ENCODE assay signal across 13 cellular contexts in the genomic region with DNA sequence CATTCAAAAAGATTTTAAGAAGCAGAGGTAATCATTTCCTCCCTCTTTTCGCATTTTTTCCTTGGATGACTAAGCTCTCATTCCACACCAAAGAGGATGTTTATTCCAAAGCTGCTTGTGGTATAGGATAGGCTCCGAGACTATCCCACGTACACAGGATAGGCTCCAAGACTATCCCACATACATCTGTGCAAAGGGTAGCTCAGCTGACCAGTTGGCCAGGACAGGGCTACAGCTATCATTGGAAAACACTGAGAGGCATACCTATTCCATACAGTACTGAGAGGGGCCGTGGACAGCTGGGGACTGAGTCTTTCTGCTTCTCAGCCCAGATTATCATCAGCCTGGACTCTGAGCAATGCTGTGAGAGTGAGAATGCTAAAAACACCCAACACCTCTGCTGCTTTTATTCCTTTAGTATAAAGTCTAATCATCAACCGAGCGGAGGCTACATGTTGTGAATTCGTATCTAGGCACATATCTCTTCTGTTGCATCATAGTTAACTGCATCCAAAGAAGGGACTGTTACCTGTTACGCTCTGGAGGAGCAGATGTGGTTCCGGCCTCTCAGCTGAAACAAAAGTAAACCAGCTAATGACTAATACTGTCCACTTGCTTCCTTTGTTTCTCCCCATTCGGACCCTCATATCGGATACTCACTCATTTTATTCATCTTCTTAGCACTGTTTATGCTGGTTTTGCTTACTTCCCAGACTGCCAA.
DNase-seq lines count a peak whose midpoint lies in the region; ATAC-seq and TF ChIP-seq lines count a peak whose summit lies in the region.
"Had no signal": no experiment of that assay in that cellular context is flagged by ENCODE, and none has a peak within 500 bp of the region (broad histone marks: within the 10 kb centered on the region; RNA-seq: fewer than 3 reads in every experiment).

No MANE protein-coding gene starts in this region.

- H2BK12ac ChIP-seq in trophoblast cell (ENCODE audit: low read length): no peak overlapping the region

- H3K36me3 Mint-ChIP-seq in activated naive CD4-positive, alpha-beta T cell treated with anti-CD3 and anti-CD28 coated beads, Interleukin-2, amount 50 U/mL, for 72 hours: peaks cover 14 to 21% of the 10 kb centered on the region in 2 donors

- H2AK5ac ChIP-seq in trophoblast cell (ENCODE audit: low read length): no peak overlapping the region

- H3K4me1 ChIP-seq in trophoblast cell (ENCODE audit: control insufficient read depth in 1 of 2, insufficient read depth in 2 of 2, low read length in 2 of 2): peaks cover 0 to 5% of the 10 kb centered on the region in 2 experiments

- no peak overlapping the region for H2BK120ac ChIP-seq in trophoblast cell (ENCODE audit: insufficient read depth, low read length, poor library complexity)

- H3K9me3 ChIP-seq in trophoblast cell (ENCODE audit: insufficient read depth, low read depth, low read length): peaks cover 4% of the 10 kb centered on the region

- no peak overlapping the region for H3K27ac Mint-ChIP-seq in activated naive CD4-positive, alpha-beta T cell treated with anti-CD3 and anti-CD28 coated beads, Interleukin-2, amount 50 U/mL, for 72 hours

- no peak overlapping the region for H4K8ac ChIP-seq in trophoblast cell (ENCODE audit: low read depth, low read length)

- H2AFZ ChIP-seq in trophoblast cell (ENCODE audit: insufficient read depth, low read length, poor library complexity): no peak overlapping the region

- no peak overlapping the region for H3K18ac ChIP-seq in trophoblast cell (ENCODE audit: low read length)

- peak overlapping the region; percentile 20 for H3K14ac ChIP-seq in trophoblast cell (ENCODE audit: low read length)

- H4K12ac ChIP-seq in trophoblast cell (ENCODE audit: low read depth, low read length): no peak overlapping the region

- H3K36me3 ChIP-seq in trophoblast cell (ENCODE audit: control insufficient read depth in 1 of 2, insufficient read depth in 2 of 2, low read length in 2 of 2): no peaks in the 10 kb centered on the region

- H3K4me2 ChIP-seq in trophoblast cell (ENCODE audit: low read length): no peak overlapping the region

- H3K4me3 ChIP-seq in trophoblast cell (ENCODE audit: low read depth, low read length): no peak overlapping the region

- no peak overlapping the region for H2BK5ac ChIP-seq in trophoblast cell (ENCODE audit: low read depth, low read length, poor library complexity)

- peak; percentile 75 for DNase-seq in GM04504 (ENCODE audit: low read depth)
- DNase-seq in fibroblast of gingiva (ENCODE audit: low read depth): peak; percentile 85
- peak; percentile 58 to 76 for DNase-seq in trophoblast cell
- no peak for DNase-seq in GOT3 (lab: John Stamatoyannopoulos, UW)
- no peak for DNase-seq in activated naive CD4-positive, alpha-beta T cell treated with anti-CD3 and anti-CD28 coated beads, Interleukin-2, amount 50 U/mL, for 72 hours (ENCODE audit: low spot score in 2 of 2)
- no peak for DNase-seq in activated CD4-positive, alpha-beta T cell treated with anti-CD3 and anti-CD28 coated beads for 1 hour
- DNase-seq: activated CD4-positive, alpha-beta T cell treated with anti-CD3 and anti-CD28 coated beads for 48 hours; glutamatergic neuron; midbrain; NCI-H1092; NCI-H526 treated with DMSO at 0.1 percent for 48 hours had no signal

- no CpG with 5 or more reads among the region's 11 CpGs for WGBS in trophoblast cell (ENCODE audit: extremely low coverage, insufficient coverage, insufficient read length)

- ATAC-seq in SK-N-SH treated with all-trans-retinoic acid at 6 μM for 48 hours (peak; percentile 97), GM18873 (IDR thresholded peaks at IDR 0.05; ENCODE audit: low FRiP score, unreplicated experiment) (no peak)
- ATAC-seq in activated naive CD4-positive, alpha-beta T cell treated with anti-CD3 and anti-CD28 coated beads, Interleukin-2, amount 50 U/mL, for 72 hours: no peak

- H3K79me2 ChIP-seq in trophoblast cell (ENCODE audit: control insufficient read depth, insufficient read depth, low read length, poor library complexity): no peaks in the 10 kb centered on the region

- no peaks in the 10 kb centered on the region for H3K27me3 ChIP-seq in trophoblast cell (ENCODE audit: insufficient read depth, low read length)

- H3K79me1 ChIP-seq in trophoblast cell (ENCODE audit: low read length): no peaks in the 10 kb centered on the region

- H3K9me3 Mint-ChIP-seq in activated naive CD4-positive, alpha-beta T cell treated with anti-CD3 and anti-CD28 coated beads, Interleukin-2, amount 50 U/mL, for 72 hours: peaks cover 12% of the 10 kb centered on the region in 2 donors

- H3K27ac ChIP-seq in trophoblast cell (ENCODE audit: low read depth, low read length): no peak overlapping the region

- no peak overlapping the region for H3K23ac ChIP-seq in trophoblast cell (ENCODE audit: low read length)

- no peak overlapping the region for H4K91ac ChIP-seq in trophoblast cell (ENCODE audit: low read depth, low read length)

- no peak overlapping the region for H3K9ac ChIP-seq in trophoblast cell (ENCODE audit: low read length)

- no peak overlapping the region for H3K4ac ChIP-seq in trophoblast cell (ENCODE audit: low read depth, low read length)

TF ChIP-seq in SK-N-SH treated with all-trans-retinoic acid at 6 μM for 48 hours, 23 proteins besides CTCF, POLR2A, EP300 and RAD21:
- TF ChIP-seq, protein P1, sequence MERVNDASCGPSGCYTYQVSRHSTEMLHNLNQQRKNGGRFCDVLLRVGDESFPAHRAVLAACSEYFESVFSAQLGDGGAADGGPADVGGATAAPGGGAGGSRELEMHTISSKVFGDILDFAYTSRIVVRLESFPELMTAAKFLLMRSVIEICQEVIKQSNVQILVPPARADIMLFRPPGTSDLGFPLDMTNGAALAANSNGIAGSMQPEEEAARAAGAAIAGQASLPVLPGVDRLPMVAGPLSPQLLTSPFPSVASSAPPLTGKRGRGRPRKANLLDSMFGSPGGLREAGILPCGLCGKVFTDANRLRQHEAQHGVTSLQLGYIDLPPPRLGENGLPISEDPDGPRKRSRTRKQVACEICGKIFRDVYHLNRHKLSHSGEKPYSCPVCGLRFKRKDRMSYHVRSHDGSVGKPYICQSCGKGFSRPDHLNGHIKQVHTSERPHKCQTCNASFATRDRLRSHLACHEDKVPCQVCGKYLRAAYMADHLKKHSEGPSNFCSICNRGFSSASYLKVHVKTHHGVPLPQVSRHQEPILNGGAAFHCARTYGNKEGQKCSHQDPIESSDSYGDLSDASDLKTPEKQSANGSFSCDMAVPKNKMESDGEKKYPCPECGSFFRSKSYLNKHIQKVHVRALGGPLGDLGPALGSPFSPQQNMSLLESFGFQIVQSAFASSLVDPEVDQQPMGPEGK (CRISPR knock-in tag; IDR thresholded peaks at IDR 0.05; ENCODE audit: borderline replicate concordance): no peak
- no peak for TF ChIP-seq ZFP3 (CRISPR knock-in tag; IDR thresholded peaks at IDR 0.05)
- TF ChIP-seq, protein P2, sequence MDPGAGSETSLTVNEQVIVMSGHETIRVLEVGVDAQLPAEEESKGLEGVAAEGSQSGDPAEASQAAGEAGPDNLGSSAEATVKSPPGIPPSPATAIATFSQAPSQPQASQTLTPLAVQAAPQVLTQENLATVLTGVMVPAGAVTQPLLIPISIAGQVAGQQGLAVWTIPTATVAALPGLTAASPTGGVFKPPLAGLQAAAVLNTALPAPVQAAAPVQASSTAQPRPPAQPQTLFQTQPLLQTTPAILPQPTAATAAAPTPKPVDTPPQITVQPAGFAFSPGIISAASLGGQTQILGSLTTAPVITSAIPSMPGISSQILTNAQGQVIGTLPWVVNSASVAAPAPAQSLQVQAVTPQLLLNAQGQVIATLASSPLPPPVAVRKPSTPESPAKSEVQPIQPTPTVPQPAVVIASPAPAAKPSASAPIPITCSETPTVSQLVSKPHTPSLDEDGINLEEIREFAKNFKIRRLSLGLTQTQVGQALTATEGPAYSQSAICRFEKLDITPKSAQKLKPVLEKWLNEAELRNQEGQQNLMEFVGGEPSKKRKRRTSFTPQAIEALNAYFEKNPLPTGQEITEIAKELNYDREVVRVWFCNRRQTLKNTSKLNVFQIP (CRISPR knock-in tag; IDR thresholded peaks at IDR 0.05; ENCODE audit: borderline replicate concordance, low read depth): no peak
- no peak for TF ChIP-seq TOX (CRISPR knock-in tag; IDR thresholded peaks at IDR 0.05; ENCODE audit: borderline replicate concordance)
- TF ChIP-seq PPARA (CRISPR knock-in tag; IDR thresholded peaks at IDR 0.05; ENCODE audit: borderline replicate concordance): no peak
- no peak for TF ChIP-seq ZNF70 (CRISPR knock-in tag; IDR thresholded peaks at IDR 0.05)
- TF ChIP-seq RARB (CRISPR knock-in tag; IDR thresholded peaks at IDR 0.05): no peak
- no peak for TF ChIP-seq TCF4 (CRISPR knock-in tag; IDR thresholded peaks at IDR 0.05; ENCODE audit: borderline replicate concordance)
- no peak for TF ChIP-seq OSR1 (CRISPR knock-in tag; IDR thresholded peaks at IDR 0.05)
- TF ChIP-seq, protein P3, sequence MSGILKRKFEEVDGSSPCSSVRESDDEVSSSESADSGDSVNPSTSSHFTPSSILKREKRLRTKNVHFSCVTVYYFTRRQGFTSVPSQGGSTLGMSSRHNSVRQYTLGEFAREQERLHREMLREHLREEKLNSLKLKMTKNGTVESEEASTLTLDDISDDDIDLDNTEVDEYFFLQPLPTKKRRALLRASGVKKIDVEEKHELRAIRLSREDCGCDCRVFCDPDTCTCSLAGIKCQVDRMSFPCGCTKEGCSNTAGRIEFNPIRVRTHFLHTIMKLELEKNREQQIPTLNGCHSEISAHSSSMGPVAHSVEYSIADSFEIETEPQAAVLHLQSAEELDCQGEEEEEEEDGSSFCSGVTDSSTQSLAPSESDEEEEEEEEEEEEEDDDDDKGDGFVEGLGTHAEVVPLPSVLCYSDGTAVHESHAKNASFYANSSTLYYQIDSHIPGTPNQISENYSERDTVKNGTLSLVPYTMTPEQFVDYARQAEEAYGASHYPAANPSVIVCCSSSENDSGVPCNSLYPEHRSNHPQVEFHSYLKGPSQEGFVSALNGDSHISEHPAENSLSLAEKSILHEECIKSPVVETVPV (CRISPR knock-in tag; IDR thresholded peaks at IDR 0.05): no peak
- TF ChIP-seq ISL1 (CRISPR knock-in tag; IDR thresholded peaks at IDR 0.05): no peak

Comparison
In these comparisons a context has a peak if more than half of its experiments do, and no peak if none do; other contexts are left out.
1. DNase-seq: peak in GM04504 (single experiment), fibroblast of gingiva (single experiment) and trophoblast cell (2 of 2); none in GOT3 (single experiment), activated naive CD4-positive, alpha-beta T cell treated with anti-CD3 and anti-CD28 coated beads, Interleukin-2, amount 50 U/mL, for 72 hours (0 of 2) and activated CD4-positive, alpha-beta T cell treated with anti-CD3 and anti-CD28 coated beads for 1 hour (single experiment).